Comparison of ENCODE assay signal across 17 cellular contexts in the genomic region with DNA sequence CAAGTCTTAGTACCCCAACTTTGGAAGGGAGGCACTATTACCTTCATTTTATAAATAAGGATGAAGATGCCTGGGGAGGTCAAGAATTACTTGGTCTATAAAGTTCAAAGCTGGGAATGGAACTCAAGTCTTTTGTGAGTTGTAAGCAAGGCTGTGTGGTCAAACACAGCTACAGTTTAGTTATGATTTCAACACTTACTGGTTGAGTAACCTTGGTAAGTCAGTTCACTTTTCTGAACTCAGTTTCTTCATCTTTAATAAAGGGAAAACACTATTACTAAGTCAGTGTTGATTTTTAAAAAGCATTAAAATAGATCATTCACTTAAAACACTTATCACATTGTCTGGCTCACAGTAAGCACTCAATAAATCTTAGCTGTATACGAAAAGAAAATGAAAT.
DNase-seq lines count a peak whose midpoint lies in the region; ATAC-seq, FAIRE-seq and TF ChIP-seq lines count a peak whose summit lies in the region.
"Had no signal": no experiment of that assay in that cellular context is flagged by ENCODE, and none has a peak within 500 bp of the region (broad histone marks: within the 10 kb centered on the region; RNA-seq: fewer than 3 reads in every experiment).

No MANE protein-coding gene starts in this region.

- no peaks in the 10 kb centered on the region for H3K36me3 ChIP-seq in IMR-90 (ENCODE audit: control insufficient read depth, insufficient read depth, low read length)
- no peaks in the 10 kb centered on the region for H3K36me3 ChIP-seq in lung (ENCODE audit: control insufficient read depth in 2 of 2, insufficient read depth in 2 of 2, low read length in 2 of 2)
- no peaks in the 10 kb centered on the region for H3K36me3 ChIP-seq in psoas muscle (ENCODE audit: insufficient read depth in 1 of 2, low read depth in 1 of 2)

- no peak overlapping the region for H2AFZ ChIP-seq in IMR-90 (replicated peaks; ENCODE audit: low read length, poor library complexity)

- H3K27me3 ChIP-seq in IMR-90 (ENCODE audit: control insufficient read depth, insufficient read depth, low read length) (no peaks in the 10 kb centered on the region), lung (ENCODE audit: control insufficient read depth, insufficient read depth) (no peaks in the 10 kb centered on the region), psoas muscle (ENCODE audit: insufficient read depth in 3 of 3, low read length in 2 of 3) (no peaks in the 10 kb centered on the region)

- H3K56ac ChIP-seq in IMR-90 (ENCODE audit: extremely low read depth, insufficient read depth, low read length): no peak overlapping the region

- WGBS in IMR-90 (ENCODE audit: extremely low coverage in 2 of 2, insufficient read length in 1 of 2), 2 experiments: no CpG with 5 or more reads among the region's 1 CpG
- WGBS in lung, 2 donors: 70 to 80% methylated on average over 1 of the region's 1 CpG
- WGBS in psoas muscle, 3 donors: 79 to 85% (median 84%) methylated on average over 1 of the region's 1 CpG

- TF ChIP-seq RAD21 in IMR-90 (IDR thresholded peaks at IDR 0.05; ENCODE audit: low read length): no peak

- H2BK20ac ChIP-seq in IMR-90 (ENCODE audit: low read depth, low read length): no peak overlapping the region

- CTCF ChIA-PET in IMR-90 (lab: Yijun Ruan, JAX): interaction anchor here (0.5 kb wide), 1 partner anchor 172 kb away, joined by 3 read pairs; no protein-coding TSS in a partner anchor

- H3K4me1 ChIP-seq in IMR-90 (ENCODE audit: control insufficient read depth, insufficient read depth, low read length): peaks cover 4% of the 10 kb centered on the region; the same call in 1 of the 2 replicates
- H3K4me1 ChIP-seq in lung (ENCODE audit: control insufficient read depth in 2 of 2, insufficient read depth in 2 of 2, low read length in 2 of 2): peaks cover 0 to 8% of the 10 kb centered on the region in 2 donors
- H3K4me1 ChIP-seq in psoas muscle: peaks cover 9% of the 10 kb centered on the region
- H3K4me1 ChIP-seq: A549, Caco-2 had no signal

- H3K23ac ChIP-seq in IMR-90 (ENCODE audit: low read depth, low read length): no peak overlapping the region

- H3K9me1 ChIP-seq in IMR-90 (ENCODE audit: insufficient read depth, low read length): no peaks in the 10 kb centered on the region

- no peak overlapping the region for H2BK15ac ChIP-seq in IMR-90 (ENCODE audit: low read depth, low read length)

- no peaks in the 10 kb centered on the region for H3K79me1 ChIP-seq in IMR-90 (ENCODE audit: low read depth in 1 of 2, low read length in 2 of 2)

- H3K9ac ChIP-seq in IMR-90 (ENCODE audit: low read depth, low read length): no peak overlapping the region

- no peak overlapping the region for H3K14ac ChIP-seq in IMR-90 (replicated peaks; ENCODE audit: low read depth, low read length)

- no peak overlapping the region for H3K4ac ChIP-seq in IMR-90 (ENCODE audit: low read depth, low read length)

- H2AK9ac ChIP-seq in IMR-90 (replicated peaks; ENCODE audit: low read depth, low read length, poor library complexity): no peak overlapping the region

- H4K8ac ChIP-seq in IMR-90 (ENCODE audit: low read depth in 2 of 2, low read length in 2 of 2): no peak overlapping the region

- no peak overlapping the region for H3K18ac ChIP-seq in IMR-90 (ENCODE audit: low read depth, low read length)

- H4K20me1 ChIP-seq in IMR-90 (ENCODE audit: insufficient read depth, low read length): no peaks in the 10 kb centered on the region

- no peak overlapping the region for H3K4me2 ChIP-seq in IMR-90 (ENCODE audit: low read depth, low read length)
- H3K4me2 ChIP-seq: A549 had no signal

- intact Hi-C loops in IMR-90 (cut with micrococcal nuclease): no loop called here
- intact Hi-C loops in psoas muscle (cut with DNase I): no loop called here

- H2BK120ac ChIP-seq in IMR-90 (ENCODE audit: low read depth, low read length): no peak overlapping the region

- H2BK5ac ChIP-seq in IMR-90 (ENCODE audit: low read depth, low read length, poor library complexity, severe bottlenecking): no peak overlapping the region

- H4K91ac ChIP-seq in IMR-90 (ENCODE audit: insufficient read depth, low read depth, low read length): no peak overlapping the region

- no peak for TF ChIP-seq POLR2A in IMR-90 (IDR thresholded peaks at IDR 0.05; ENCODE audit: low read depth, low read length)

- no peaks in the 10 kb centered on the region for H3K36me3 Mint-ChIP-seq in activated naive CD4-positive, alpha-beta T cell treated with anti-CD3 and anti-CD28 coated beads, Interleukin-2, amount 50 U/mL, for 72 hours

- in situ Hi-C loops in IMR-90 (cut with MboI; ENCODE audit: low sequenced_read_pairs): no loop called here

- TF ChIP-seq CTCF in IMR-90 (conservative IDR thresholded peaks at IDR 0.05; ENCODE audit: low read depth, low read length): no peak
- no peak for TF ChIP-seq CTCF in lung (IDR thresholded peaks at IDR 0.05; ENCODE audit: control extremely low read depth, extremely low read depth)
- TF ChIP-seq CTCF in psoas muscle (IDR thresholded peaks at IDR 0.05): no peak

- no TSS peak for BruUV-seq in IMR-90 (replicated peaks; lab: Mats Ljungman, UMichigan)

- no peak overlapping the region for H4K5ac ChIP-seq in IMR-90 (ENCODE audit: low read depth, low read length)

- DNase-seq in IMR-90 (peak; percentile 37), lung (ENCODE audit: low spot score) (no peak), stromal cell of bone marrow (ENCODE audit: low read depth) (peak; percentile 9), psoas muscle (no peak)
- no peak for DNase-seq in activated naive CD4-positive, alpha-beta T cell treated with anti-CD3 and anti-CD28 coated beads, Interleukin-2, amount 50 U/mL, for 72 hours (ENCODE audit: low spot score in 2 of 2)
- DNase-seq: Caco-2, DMS53, NCI-H1417 treated with DMSO at 0.1 percent for 48 hours, NCI-H2029, NCI-H2171, NCI-H446, NCI-H69, Right ventricle myocardium superior had no signal

- H2AK5ac ChIP-seq in IMR-90 (ENCODE audit: low read depth, low read length): no peak overlapping the region

- H3K4me3 ChIP-seq in IMR-90 (ENCODE audit: insufficient read depth, low read depth, low read length) (no peak overlapping the region), lung (no peak overlapping the region), psoas muscle (no peak overlapping the region)
- H3K4me3 ChIP-seq: A549 had no signal

- peak; percentile 14 for FAIRE-seq in colon (lab: Jason Lieb, UNC)
- FAIRE-seq: A549, RCC 7860 had no signal

- H3K27ac ChIP-seq in IMR-90 (ENCODE audit: insufficient read depth, low read length): no peak overlapping the region
- no peak overlapping the region for H3K27ac ChIP-seq in lung (ENCODE audit: low read depth in 1 of 2, low read length in 1 of 2)
- no peak overlapping the region for H3K27ac ChIP-seq in psoas muscle
- H3K27ac ChIP-seq: A549 had no signal

- peak; percentile 37; the same call in 1 of the 2 replicates for ATAC-seq in IMR-90 (ENCODE audit: low read depth)
- peak; percentile 24 for ATAC-seq in lung (ENCODE audit: insufficient read depth, low FRiP score)
- ATAC-seq in psoas muscle: no peak
- ATAC-seq in HG02571 (IDR thresholded peaks at IDR 0.05; ENCODE audit: unreplicated experiment): no peak
- no peak for ATAC-seq in activated naive CD4-positive, alpha-beta T cell treated with anti-CD3 and anti-CD28 coated beads, Interleukin-2, amount 50 U/mL, for 72 hours
- ATAC-seq: A549 had no signal

- no peak overlapping the region for H3K27ac Mint-ChIP-seq in activated naive CD4-positive, alpha-beta T cell treated with anti-CD3 and anti-CD28 coated beads, Interleukin-2, amount 50 U/mL, for 72 hours

- POLR2A ChIA-PET in IMR-90 (lab: Charles Lee; ENCODE audit: unreplicated experiment): no interaction called here

- dilution Hi-C loops in IMR-90 (cut with HindIII; ENCODE audit: low sequenced_read_pairs, unreplicated experiment): no loop called here

- H3K9me3 ChIP-seq in IMR-90 (ENCODE audit: control insufficient read depth, insufficient read depth, low read length) (no peaks in the 10 kb centered on the region), lung (ENCODE audit: control insufficient read depth in 2 of 2, insufficient read depth in 1 of 2, low read length in 1 of 2) (no peaks in the 10 kb centered on the region), psoas muscle (no peaks in the 10 kb centered on the region)
- H3K9me3 ChIP-seq: A549, Caco-2 had no signal

- peaks cover 0 to 3% of the 10 kb centered on the region in 2 donors for H3K9me3 Mint-ChIP-seq in activated naive CD4-positive, alpha-beta T cell treated with anti-CD3 and anti-CD28 coated beads, Interleukin-2, amount 50 U/mL, for 72 hours

TF ChIP-seq in IMR-90, 13 proteins besides CTCF, POLR2A, EP300 and RAD21 (continues in another document):
- TF ChIP-seq CEBPB (IDR thresholded peaks at IDR 0.05; ENCODE audit: low read depth, low read length): no peak
- TF ChIP-seq FOS (IDR thresholded peaks at IDR 0.05; ENCODE audit: low read depth, low read length): no peak
- no peak for TF ChIP-seq BHLHE40 (IDR thresholded peaks at IDR 0.05; ENCODE audit: low read depth, low read length)
- TF ChIP-seq RFX5 (IDR thresholded peaks at IDR 0.05; ENCODE audit: low read depth, low read length): no peak
- TF ChIP-seq MXI1 (IDR thresholded peaks at IDR 0.05; ENCODE audit: borderline replicate concordance, low read depth, low read length): no peak
- no peak for TF ChIP-seq CHD1 (IDR thresholded peaks at IDR 0.05; ENCODE audit: low read depth, low read length)
- TF ChIP-seq MAFK (IDR thresholded peaks at IDR 0.05; ENCODE audit: low read depth, low read length): no peak
- TF ChIP-seq, protein P1, sequence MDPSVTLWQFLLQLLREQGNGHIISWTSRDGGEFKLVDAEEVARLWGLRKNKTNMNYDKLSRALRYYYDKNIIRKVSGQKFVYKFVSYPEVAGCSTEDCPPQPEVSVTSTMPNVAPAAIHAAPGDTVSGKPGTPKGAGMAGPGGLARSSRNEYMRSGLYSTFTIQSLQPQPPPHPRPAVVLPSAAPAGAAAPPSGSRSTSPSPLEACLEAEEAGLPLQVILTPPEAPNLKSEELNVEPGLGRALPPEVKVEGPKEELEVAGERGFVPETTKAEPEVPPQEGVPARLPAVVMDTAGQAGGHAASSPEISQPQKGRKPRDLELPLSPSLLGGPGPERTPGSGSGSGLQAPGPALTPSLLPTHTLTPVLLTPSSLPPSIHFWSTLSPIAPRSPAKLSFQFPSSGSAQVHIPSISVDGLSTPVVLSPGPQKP (IDR thresholded peaks at IDR 0.05; ENCODE audit: borderline replicate concordance, low read depth, low read length): no peak
- TF ChIP-seq NFE2L2 (IDR thresholded peaks at IDR 0.05; ENCODE audit: low read depth, low read length): no peak
- TF ChIP-seq SMC3 (IDR thresholded peaks at IDR 0.05; ENCODE audit: low read depth, low read length): no peak
- no peak for TF ChIP-seq RCOR1 (IDR thresholded peaks at IDR 0.05; ENCODE audit: insufficient replicate concordance, low read length)
- TF ChIP-seq MAZ (IDR thresholded peaks at IDR 0.05; ENCODE audit: borderline replicate concordance, low read depth, low read length): no peak

Comparison
In these comparisons a context has a peak if more than half of its experiments do, and no peak if none do; other contexts are left out.
1. ATAC-seq: peak in IMR-90 (single experiment) and lung (single experiment); none in psoas muscle (0 of 4), HG02571 (single experiment) and activated naive CD4-positive, alpha-beta T cell treated with anti-CD3 and anti-CD28 coated beads, Interleukin-2, amount 50 U/mL, for 72 hours (0 of 2).
2. DNase-seq: peak in IMR-90 (single experiment) and stromal cell of bone marrow (single experiment); none in lung (single experiment), psoas muscle (0 of 2) and activated naive CD4-positive, alpha-beta T cell treated with anti-CD3 and anti-CD28 coated beads, Interleukin-2, amount 50 U/mL, for 72 hours (0 of 2).